32 cellular contexts compared by ENCODE assay signal in the genomic region with DNA sequence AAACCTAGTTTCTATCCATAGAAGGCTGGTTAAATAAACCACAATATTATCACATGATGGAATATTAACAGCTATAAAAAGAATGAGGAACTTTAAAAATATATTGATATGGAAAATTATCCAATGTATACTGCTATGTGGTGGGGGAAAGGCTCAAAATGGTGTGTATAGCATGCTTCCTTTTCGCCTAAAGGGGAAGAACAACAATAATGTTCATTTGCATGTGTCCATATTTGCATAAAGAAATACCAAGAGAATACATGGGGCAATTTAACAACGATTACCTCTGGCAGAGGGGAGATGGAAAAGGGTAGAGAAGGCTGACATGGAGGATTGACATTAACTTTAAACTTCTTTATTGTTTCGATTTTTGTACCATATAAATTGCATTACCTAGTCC.
"Had no signal": no experiment of that assay in that cellular context is flagged by ENCODE, and none has a peak within 500 bp of the region (broad histone marks: within the 10 kb centered on the region; RNA-seq: fewer than 3 reads in every experiment).

No MANE protein-coding gene starts in this region.

- H3K27me3 ChIP-seq: ascending aorta, cardiac muscle cell had no signal

- ATAC-seq: activated naive CD4-positive, alpha-beta T cell treated with anti-CD3 and anti-CD28 coated beads, Interleukin-2, amount 50 U/mL, for 72 hours; activated T-cell treated with anti-CD3 and anti-CD28 coated beads, Interleukin-2, amount 50 U/mL, for 72 hours; esophagus mucosa; foreskin keratinocyte; gastroesophageal sphincter; heart right ventricle; T-cell had no signal

- H3K27ac Mint-ChIP-seq: activated CD4-positive, alpha-beta memory T cell treated with anti-CD3 and anti-CD28 coated beads, Interleukin-2, amount 10 ng/mL, durations not matched to agents 7 days and 5 days; activated CD4-positive, alpha-beta T cell treated with anti-CD3 and anti-CD28 coated beads, Interleukin-2, amount 10 ng/mL, durations not matched to agents 7 days and 5 days; activated naive CD4-positive, alpha-beta T cell treated with anti-CD3 and anti-CD28 coated beads, Interleukin-2, amount 10 ng/mL, durations not matched to agents 7 days and 5 days; activated naive CD4-positive, alpha-beta T cell treated with anti-CD3 and anti-CD28 coated beads, Interleukin-2, amount 50 U/mL, for 72 hours; activated naive CD8-positive, alpha-beta T cell treated with anti-CD3 and anti-CD28 coated beads, Interleukin-2, amount 10 ng/mL, durations not matched to agents 7 days and 5 days; activated T-cell treated with anti-CD3 and anti-CD28 coated beads, Interleukin-2, amount 50 U/mL, for 24 hours; activated T-cell treated with anti-CD3 and anti-CD28 coated beads, Interleukin-2, amount 50 U/mL, for 72 hours; brain; dendritic cell treated with granulocyte-macrophage colony-stimulating factor and Interleukin-4, amounts not matched to agents 40 ng/mL and 50 ng/mL, for 4 days; endodermal cell; T-cell; T-helper 1 cell treated with Interleukin-12 subunit alpha and Interleukin-12 subunit beta and Interleukin-4 antibody, amounts not matched to agents 30 μg/mL and 1 μg/mL, for 36 hours had no signal

- H3K36me3 Mint-ChIP-seq: activated naive CD4-positive, alpha-beta T cell treated with anti-CD3 and anti-CD28 coated beads, Interleukin-2, amount 10 ng/mL, durations not matched to agents 7 days and 5 days; activated naive CD4-positive, alpha-beta T cell treated with anti-CD3 and anti-CD28 coated beads, Interleukin-2, amount 50 U/mL, for 72 hours; activated naive CD8-positive, alpha-beta T cell treated with anti-CD3 and anti-CD28 coated beads, Interleukin-2, amount 10 ng/mL, durations not matched to agents 7 days and 5 days; brain; T-cell had no signal

- H3K9me3 Mint-ChIP-seq: activated CD4-positive, alpha-beta memory T cell treated with anti-CD3 and anti-CD28 coated beads, Interleukin-2, amount 10 ng/mL, durations not matched to agents 7 days and 5 days; activated CD4-positive, alpha-beta T cell treated with anti-CD3 and anti-CD28 coated beads, Interleukin-2, amount 10 ng/mL, durations not matched to agents 7 days and 5 days; activated naive CD4-positive, alpha-beta T cell treated with anti-CD3 and anti-CD28 coated beads, Interleukin-2, amount 10 ng/mL, durations not matched to agents 7 days and 5 days; activated naive CD4-positive, alpha-beta T cell treated with anti-CD3 and anti-CD28 coated beads, Interleukin-2, amount 50 U/mL, for 72 hours; activated naive CD8-positive, alpha-beta T cell treated with anti-CD3 and anti-CD28 coated beads, Interleukin-2, amount 10 ng/mL, durations not matched to agents 7 days and 5 days; activated T-cell treated with anti-CD3 and anti-CD28 coated beads, Interleukin-2, amount 50 U/mL, for 24 hours; activated T-cell treated with anti-CD3 and anti-CD28 coated beads, Interleukin-2, amount 50 U/mL, for 72 hours; dendritic cell treated with granulocyte-macrophage colony-stimulating factor and Interleukin-4, amounts not matched to agents 40 ng/mL and 50 ng/mL, for 4 days; endodermal cell; T-cell; T-helper 1 cell treated with Interleukin-12 subunit alpha and Interleukin-12 subunit beta and Interleukin-4 antibody, amounts not matched to agents 30 μg/mL and 1 μg/mL, for 36 hours had no signal

- H3K9me3 ChIP-seq: ascending aorta, breast epithelium, gastroesophageal sphincter, heart right ventricle had no signal

- H3K4me3 Mint-ChIP-seq: activated CD4-positive, alpha-beta memory T cell treated with anti-CD3 and anti-CD28 coated beads, Interleukin-2, amount 10 ng/mL, durations not matched to agents 7 days and 5 days; activated CD4-positive, alpha-beta T cell treated with anti-CD3 and anti-CD28 coated beads, Interleukin-2, amount 10 ng/mL, durations not matched to agents 7 days and 5 days; activated naive CD4-positive, alpha-beta T cell treated with anti-CD3 and anti-CD28 coated beads, Interleukin-2, amount 10 ng/mL, durations not matched to agents 7 days and 5 days; activated naive CD8-positive, alpha-beta T cell treated with anti-CD3 and anti-CD28 coated beads, Interleukin-2, amount 10 ng/mL, durations not matched to agents 7 days and 5 days; activated T-cell treated with anti-CD3 and anti-CD28 coated beads, Interleukin-2, amount 50 U/mL, for 24 hours; activated T-cell treated with anti-CD3 and anti-CD28 coated beads, Interleukin-2, amount 50 U/mL, for 72 hours; brain; dendritic cell treated with granulocyte-macrophage colony-stimulating factor and Interleukin-4, amounts not matched to agents 40 ng/mL and 50 ng/mL, for 4 days; endodermal cell; T-cell; T-helper 1 cell treated with Interleukin-12 subunit alpha and Interleukin-12 subunit beta and Interleukin-4 antibody, amounts not matched to agents 30 μg/mL and 1 μg/mL, for 36 hours had no signal

- H3K36me3 ChIP-seq: ascending aorta, breast epithelium, cardiac muscle cell, gastroesophageal sphincter, heart right ventricle had no signal

- H3K27me3 Mint-ChIP-seq: activated naive CD8-positive, alpha-beta T cell treated with anti-CD3 and anti-CD28 coated beads, Interleukin-2, amount 10 ng/mL, durations not matched to agents 7 days and 5 days; activated T-cell treated with anti-CD3 and anti-CD28 coated beads, Interleukin-2, amount 50 U/mL, for 24 hours; T-cell had no signal

- H3K4me1 ChIP-seq: ascending aorta, breast epithelium, gastroesophageal sphincter, heart right ventricle had no signal

- DNase-seq: activated CD4-positive, alpha-beta memory T cell treated with anti-CD3 and anti-CD28 coated beads, Interleukin-2, amount 10 ng/mL, durations not matched to agents 7 days and 5 days; activated CD4-positive, alpha-beta T cell treated with anti-CD3 and anti-CD28 coated beads for 1 hour; activated CD4-positive, alpha-beta T cell treated with anti-CD3 and anti-CD28 coated beads for 4 hours; activated CD4-positive, alpha-beta T cell treated with anti-CD3 and anti-CD28 coated beads, Interleukin-2, amount 10 ng/mL, durations not matched to agents 7 days and 5 days; activated CD4-positive, alpha-beta T cell treated with anti-CD3 and anti-CD28 coated beads, Interleukin-2, amount 50 U/mL, for 4 hours; activated CD8-positive, alpha-beta memory T cell treated with anti-CD3 and anti-CD28 coated beads, Interleukin-2, amount 50 U/mL, for 48 hours; activated gamma-delta T cell; activated naive CD4-positive, alpha-beta T cell; activated naive CD4-positive, alpha-beta T cell treated with anti-CD3 and anti-CD28 coated beads, Interleukin-2, amount 10 ng/mL, durations not matched to agents 7 days and 5 days; activated naive CD8-positive, alpha-beta T cell treated with anti-CD3 and anti-CD28 coated beads, Interleukin-2, amount 10 ng/mL, durations not matched to agents 7 days and 5 days; activated T-cell treated with anti-CD3 and anti-CD28 coated beads for 4 hours; activated T-cell treated with anti-CD3 and anti-CD28 coated beads, Interleukin-2, amount 50 U/mL, for 24 hours; activated T-cell treated with anti-CD3 and anti-CD28 coated beads, Interleukin-2, amount 50 U/mL, for 72 hours; central memory CD4-positive, alpha-beta T cell; cerebellar nuclear complex; dorsolateral prefrontal cortex; effector memory CD4-positive, alpha-beta T cell; foreskin keratinocyte; heart right ventricle; T-cell; T1000 had no signal

- H3K4me3 ChIP-seq: ascending aorta, breast epithelium, cardiac muscle cell, coronary artery, dorsolateral prefrontal cortex, gastroesophageal sphincter, heart right ventricle had no signal

- H3K27ac ChIP-seq: ascending aorta, breast epithelium, cardiac muscle cell, coronary artery, dorsolateral prefrontal cortex, foreskin keratinocyte, gastroesophageal sphincter, heart right ventricle had no signal
